12 cellular contexts compared by ENCODE assay signal in the genomic region with DNA sequence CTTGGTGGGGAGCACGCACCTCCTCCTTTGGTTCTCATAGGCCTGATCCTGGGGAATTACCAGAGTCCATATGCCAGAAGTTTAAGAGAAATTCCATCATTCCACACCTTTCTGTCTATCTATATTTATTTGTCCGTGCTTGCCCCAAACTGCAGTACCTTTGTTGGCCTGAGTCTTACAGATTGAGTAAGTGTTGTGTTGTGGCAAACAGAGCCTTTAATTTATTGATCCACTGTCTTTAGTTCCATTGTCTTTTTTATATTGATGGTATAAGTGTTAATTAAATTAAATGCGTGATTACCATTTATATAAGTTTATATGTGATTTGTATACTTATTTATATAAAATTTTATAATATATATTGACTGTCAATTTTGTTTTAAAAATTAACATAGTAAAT. TPM values are rescaled to one million over a fixed set of nuclear protein-coding genes. Genes with fewer than 3 reads are reported as not detected.
DNase-seq lines count a peak whose midpoint lies in the region; ATAC-seq and TF ChIP-seq lines count a peak whose summit lies in the region.
"Had no signal": no experiment of that assay in that cellular context is flagged by ENCODE, and none has a peak within 500 bp of the region (broad histone marks: within the 10 kb centered on the region; RNA-seq: fewer than 3 reads in every experiment).

No MANE protein-coding gene starts in this region.

- H3K27ac Mint-ChIP-seq in chondrocyte (ENCODE audit: unreplicated experiment) (no peak overlapping the region), neural crest cell (ENCODE audit: unreplicated experiment) (no peak overlapping the region)
- H3K27ac Mint-ChIP-seq: activated T-cell treated with anti-CD3 and anti-CD28 coated beads, Interleukin-2, amount 50 U/mL, for 24 hours had no signal

- TF ChIP-seq CTCF in chondrocyte (IDR thresholded peaks at IDR 0.05) (peak; percentile 49), neural crest cell (conservative IDR thresholded peaks at IDR 0.05) (peak; percentile 58), GM20000 (IDR thresholded peaks at IDR 0.05; ENCODE audit: extremely low read depth, missing control alignments) (no peak)

- H3K4me1 Mint-ChIP-seq in chondrocyte (ENCODE audit: low read depth): peaks cover 9% of the 10 kb centered on the region
- H3K4me1 Mint-ChIP-seq in neural crest cell: peaks cover 14% of the 10 kb centered on the region

- H3K27me3 Mint-ChIP-seq in chondrocyte (ENCODE audit: low read depth) (no peaks in the 10 kb centered on the region), neural crest cell (ENCODE audit: low read depth) (no peaks in the 10 kb centered on the region)
- H3K27me3 Mint-ChIP-seq: activated T-cell treated with anti-CD3 and anti-CD28 coated beads, Interleukin-2, amount 50 U/mL, for 24 hours had no signal

- ATAC-seq in GM21367 (IDR thresholded peaks at IDR 0.05; ENCODE audit: unreplicated experiment): no peak

- H3K4me3 Mint-ChIP-seq in chondrocyte (ENCODE audit: unreplicated experiment) (no peak overlapping the region), neural crest cell (no peak overlapping the region)
- H3K4me3 Mint-ChIP-seq: activated T-cell treated with anti-CD3 and anti-CD28 coated beads, Interleukin-2, amount 50 U/mL, for 24 hours had no signal

- H3K36me3 Mint-ChIP-seq in chondrocyte (ENCODE audit: low read depth) (no peaks in the 10 kb centered on the region), neural crest cell (ENCODE audit: low read depth) (no peaks in the 10 kb centered on the region)

- H3K9me3 Mint-ChIP-seq in chondrocyte (ENCODE audit: low read depth) (no peaks in the 10 kb centered on the region), neural crest cell (no peaks in the 10 kb centered on the region)
- H3K9me3 Mint-ChIP-seq: activated T-cell treated with anti-CD3 and anti-CD28 coated beads, Interleukin-2, amount 50 U/mL, for 24 hours had no signal

- DNase-seq in ELR (ENCODE audit: low read depth): peak; percentile 27
- DNase-seq in M059J (ENCODE audit: low read depth): peak; percentile 5
- DNase-seq in chondrocyte (ENCODE audit: low spot score): no peak
- no peak for DNase-seq in neural crest cell (ENCODE audit: low read depth, low spot score)
- DNase-seq in NCI-H187 treated with DMSO at 0.1 percent for 48 hours (lab: John Stamatoyannopoulos, UW): no peak
- no peak for DNase-seq in GM20000 (ENCODE audit: low spot score)
- DNase-seq: activated T-cell treated with anti-CD3 and anti-CD28 coated beads, Interleukin-2, amount 50 U/mL, for 24 hours; COR-L47; midbrain; NCI-H2227 treated with DMSO at 0.1 percent for 48 hours; stomach had no signal

RNA-seq across cellular contexts. Expression of gene SH3BGR, which starts 4.9 kb away (rescaled TPM):
- 2.9 and 3.2 TPM in 2 replicates for total RNA-seq in M059J (2014; rRNA removed; shearing (Covaris generic))
- total RNA-seq in chondrocyte (2.4 to 3.3 TPM (median 2.8 TPM) in 3 replicates), neural crest cell (2.3 and 2.4 TPM in 2 replicates)

RNA-seq across cellular contexts. Expression of gene LCA5L, which starts 11.1 kb away (rescaled TPM):
- 0.30 and 1.8 TPM in 2 replicates for total RNA-seq in M059J (2014; rRNA removed; shearing (Covaris generic))
- total RNA-seq in chondrocyte (0.56 to 2.4 TPM (median 0.92 TPM) in 3 replicates), neural crest cell (1.2 and 1.4 TPM in 2 replicates)

Comparison
In these comparisons a context has a peak if more than half of its experiments do, and no peak if none do; other contexts are left out.
1. DNase-seq: peak in ELR (single experiment) and M059J (single experiment); none in chondrocyte (single experiment), neural crest cell (single experiment), NCI-H187 treated with DMSO at 0.1 percent for 48 hours (single experiment) and GM20000 (single experiment).